ENCODE assay signal across 1 cellular context in the genomic region with DNA sequence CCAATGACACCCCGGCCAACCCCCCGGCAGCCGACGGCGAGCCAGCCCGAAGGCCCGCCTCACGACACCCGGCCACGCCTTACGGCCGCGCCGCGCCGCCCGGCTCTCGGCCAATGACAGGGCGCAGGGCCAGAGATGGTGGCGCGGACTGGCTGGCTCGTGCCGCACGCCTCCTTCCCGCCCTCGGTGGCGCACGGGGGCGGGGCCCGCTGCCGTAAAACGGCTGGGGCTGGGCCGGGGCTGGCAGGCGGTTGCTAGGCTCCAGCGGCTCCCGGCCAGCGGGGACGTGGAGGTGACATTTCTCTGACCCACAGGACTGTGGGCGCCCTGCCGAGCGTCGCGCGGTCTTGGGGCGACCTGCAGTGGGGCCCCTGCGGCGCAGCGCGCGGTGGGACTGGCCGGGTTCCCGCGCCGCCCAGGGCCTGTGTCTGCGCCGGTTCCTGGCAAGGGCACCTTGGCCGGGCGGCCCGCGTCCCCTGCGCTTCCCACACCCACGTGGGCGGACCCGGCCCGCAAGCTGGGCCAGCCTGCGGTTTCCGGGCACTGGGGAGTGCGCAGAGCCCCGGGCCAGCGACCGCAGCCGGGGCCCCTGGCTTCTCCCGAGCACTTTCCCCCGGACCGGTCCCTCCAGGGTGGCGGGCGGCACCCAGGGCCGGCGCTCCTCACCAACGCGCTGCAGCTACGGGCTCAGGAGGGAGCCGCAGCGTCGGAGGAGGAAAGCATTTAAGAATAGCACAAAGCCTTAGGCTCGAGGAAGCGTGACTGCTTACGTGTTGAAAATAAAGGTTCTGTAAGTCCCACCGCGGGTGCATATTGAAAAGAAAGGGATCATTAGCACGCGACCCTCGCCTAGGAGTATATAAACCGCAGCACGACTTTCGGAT.
TF ChIP-seq lines count a peak whose summit lies in the region.

A gene (minus strand): TSS at position 8 of the 884 bp plus-strand sequence. CDS start 64 bp downstream, outside the sequence.

TF ChIP-seq in GM12878, 131 proteins besides CTCF, POLR2A, EP300 and RAD21 (continued from another document and continues in another):
- TF ChIP-seq, protein P1, sequence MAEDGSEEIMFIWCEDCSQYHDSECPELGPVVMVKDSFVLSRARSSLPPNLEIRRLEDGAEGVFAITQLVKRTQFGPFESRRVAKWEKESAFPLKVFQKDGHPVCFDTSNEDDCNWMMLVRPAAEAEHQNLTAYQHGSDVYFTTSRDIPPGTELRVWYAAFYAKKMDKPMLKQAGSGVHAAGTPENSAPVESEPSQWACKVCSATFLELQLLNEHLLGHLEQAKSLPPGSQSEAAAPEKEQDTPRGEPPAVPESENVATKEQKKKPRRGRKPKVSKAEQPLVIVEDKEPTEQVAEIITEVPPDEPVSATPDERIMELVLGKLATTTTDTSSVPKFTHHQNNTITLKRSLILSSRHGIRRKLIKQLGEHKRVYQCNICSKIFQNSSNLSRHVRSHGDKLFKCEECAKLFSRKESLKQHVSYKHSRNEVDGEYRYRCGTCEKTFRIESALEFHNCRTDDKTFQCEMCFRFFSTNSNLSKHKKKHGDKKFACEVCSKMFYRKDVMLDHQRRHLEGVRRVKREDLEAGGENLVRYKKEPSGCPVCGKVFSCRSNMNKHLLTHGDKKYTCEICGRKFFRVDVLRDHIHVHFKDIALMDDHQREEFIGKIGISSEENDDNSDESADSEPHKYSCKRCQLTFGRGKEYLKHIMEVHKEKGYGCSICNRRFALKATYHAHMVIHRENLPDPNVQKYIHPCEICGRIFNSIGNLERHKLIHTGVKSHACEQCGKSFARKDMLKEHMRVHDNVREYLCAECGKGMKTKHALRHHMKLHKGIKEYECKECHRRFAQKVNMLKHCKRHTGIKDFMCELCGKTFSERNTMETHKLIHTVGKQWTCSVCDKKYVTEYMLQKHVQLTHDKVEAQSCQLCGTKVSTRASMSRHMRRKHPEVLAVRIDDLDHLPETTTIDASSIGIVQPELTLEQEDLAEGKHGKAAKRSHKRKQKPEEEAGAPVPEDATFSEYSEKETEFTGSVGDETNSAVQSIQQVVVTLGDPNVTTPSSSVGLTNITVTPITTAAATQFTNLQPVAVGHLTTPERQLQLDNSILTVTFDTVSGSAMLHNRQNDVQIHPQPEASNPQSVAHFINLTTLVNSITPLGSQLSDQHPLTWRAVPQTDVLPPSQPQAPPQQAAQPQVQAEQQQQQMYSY (CRISPR knock-in tag; IDR thresholded peaks at IDR 0.05) = no peak
- TF ChIP-seq SIN3A (IDR thresholded peaks at IDR 0.05; ENCODE audit: low read depth, low read length) (no peak; the same call in 1 of the 2 replicates), CBX3 (IDR thresholded peaks at IDR 0.05; ENCODE audit: borderline replicate concordance, low read depth) (no peak), PML (IDR thresholded peaks at IDR 0.05; ENCODE audit: low read length) (peak; percentile 35; the same call in 1 of the 2 replicates), SREBF1 (IDR thresholded peaks at IDR 0.05; ENCODE audit: low read length) (no peak), STAT1 (conservative IDR thresholded peaks at IDR 0.05) (no peak), MXI1 (IDR thresholded peaks at IDR 0.05; ENCODE audit: low read depth, low read length) (peak; percentile 81), FOXM1 (IDR thresholded peaks at IDR 0.05; ENCODE audit: low read depth, low read length) (no peak), KDM1A (IDR thresholded peaks at IDR 0.05; ENCODE audit: borderline replicate concordance) (no peak), ZNF622 (IDR thresholded peaks at IDR 0.05) (no peak), NFXL1 (IDR thresholded peaks at IDR 0.05; ENCODE audit: borderline replicate concordance) (no peak), CBX5 (IDR thresholded peaks at IDR 0.05; ENCODE audit: low read depth) (no peak), SMC3 (IDR thresholded peaks at IDR 0.05; ENCODE audit: borderline replicate concordance, low read length) (no peak), NR2F1 (conservative IDR thresholded peaks at IDR 0.05) (peak; percentile 93), GATAD2B (conservative IDR thresholded peaks at IDR 0.05; ENCODE audit: low read depth) (peak; percentile 88), PAX8 (IDR thresholded peaks at IDR 0.05) (no peak), MYB (IDR thresholded peaks at IDR 0.05; ENCODE audit: borderline replicate concordance, low read depth, low read length) (no peak), ZNF384 (IDR thresholded peaks at IDR 0.05; ENCODE audit: borderline replicate concordance, low read depth, low read length) (no peak), TAF1 (IDR thresholded peaks at IDR 0.05; ENCODE audit: borderline replicate concordance, low read depth, low read length) (peak; percentile 83), RB1 (IDR thresholded peaks at IDR 0.05; ENCODE audit: borderline replicate concordance) (peak; percentile 80), HCFC1 (IDR thresholded peaks at IDR 0.05; ENCODE audit: low read length) (peak; percentile 25; the same call in 1 of the 2 replicates), SP1 (IDR thresholded peaks at IDR 0.05; ENCODE audit: low read depth, low read length) (peak; percentile 91), POU2F2 (IDR thresholded peaks at IDR 0.05; ENCODE audit: borderline replicate concordance, low read depth, low read length) (no peak), EGR1 (IDR thresholded peaks at IDR 0.05; ENCODE audit: borderline replicate concordance in 1 of 2, low read depth in 2 of 2, low read length in 2 of 2) (peak in 1 of 2 experiments; percentile 78; a peak in 2 of 3 replicates), TCF12 (IDR thresholded peaks at IDR 0.05; ENCODE audit: low read depth, low read length) (no peak), POLR2AphosphoS5 (IDR thresholded peaks at IDR 0.05; ENCODE audit: low read length) (peak; percentile 44; the same call in 1 of the 2 replicates), YBX1 (IDR thresholded peaks at IDR 0.05) (no peak), TBL1XR1 (IDR thresholded peaks at IDR 0.05; ENCODE audit: low read depth, low read length) (peak; percentile 12; the same call in 1 of the 2 replicates), NR2C2 (IDR thresholded peaks at IDR 0.05; ENCODE audit: borderline replicate concordance, control insufficient read depth, insufficient read length, low read depth) (no peak), SIX5 (IDR thresholded peaks at IDR 0.05; ENCODE audit: low read depth, low read length, severe bottlenecking) (peak; percentile 20), RFX5 (IDR thresholded peaks at IDR 0.05; ENCODE audit: low read depth, low read length) (peak; percentile 80; the same call in 1 of the 2 replicates), NFYA (IDR thresholded peaks at IDR 0.05; ENCODE audit: borderline replicate concordance, low read depth, low read length) (no peak), NRF1 (conservative IDR thresholded peaks at IDR 0.05; ENCODE audit: low read depth, low read length) (no peak), MYC (IDR thresholded peaks at IDR 0.05; ENCODE audit: insufficient read depth, insufficient read length, insufficient replicate concordance, low read length, severe bottlenecking) (no peak), RELA (IDR thresholded peaks at IDR 0.05; ENCODE audit: borderline replicate concordance, partially characterized antibody) (no peak)
- TF ChIP-seq, protein P2, sequence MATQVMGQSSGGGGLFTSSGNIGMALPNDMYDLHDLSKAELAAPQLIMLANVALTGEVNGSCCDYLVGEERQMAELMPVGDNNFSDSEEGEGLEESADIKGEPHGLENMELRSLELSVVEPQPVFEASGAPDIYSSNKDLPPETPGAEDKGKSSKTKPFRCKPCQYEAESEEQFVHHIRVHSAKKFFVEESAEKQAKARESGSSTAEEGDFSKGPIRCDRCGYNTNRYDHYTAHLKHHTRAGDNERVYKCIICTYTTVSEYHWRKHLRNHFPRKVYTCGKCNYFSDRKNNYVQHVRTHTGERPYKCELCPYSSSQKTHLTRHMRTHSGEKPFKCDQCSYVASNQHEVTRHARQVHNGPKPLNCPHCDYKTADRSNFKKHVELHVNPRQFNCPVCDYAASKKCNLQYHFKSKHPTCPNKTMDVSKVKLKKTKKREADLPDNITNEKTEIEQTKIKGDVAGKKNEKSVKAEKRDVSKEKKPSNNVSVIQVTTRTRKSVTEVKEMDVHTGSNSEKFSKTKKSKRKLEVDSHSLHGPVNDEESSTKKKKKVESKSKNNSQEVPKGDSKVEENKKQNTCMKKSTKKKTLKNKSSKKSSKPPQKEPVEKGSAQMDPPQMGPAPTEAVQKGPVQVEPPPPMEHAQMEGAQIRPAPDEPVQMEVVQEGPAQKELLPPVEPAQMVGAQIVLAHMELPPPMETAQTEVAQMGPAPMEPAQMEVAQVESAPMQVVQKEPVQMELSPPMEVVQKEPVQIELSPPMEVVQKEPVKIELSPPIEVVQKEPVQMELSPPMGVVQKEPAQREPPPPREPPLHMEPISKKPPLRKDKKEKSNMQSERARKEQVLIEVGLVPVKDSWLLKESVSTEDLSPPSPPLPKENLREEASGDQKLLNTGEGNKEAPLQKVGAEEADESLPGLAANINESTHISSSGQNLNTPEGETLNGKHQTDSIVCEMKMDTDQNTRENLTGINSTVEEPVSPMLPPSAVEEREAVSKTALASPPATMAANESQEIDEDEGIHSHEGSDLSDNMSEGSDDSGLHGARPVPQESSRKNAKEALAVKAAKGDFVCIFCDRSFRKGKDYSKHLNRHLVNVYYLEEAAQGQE (IDR thresholded peaks at IDR 0.05; ENCODE audit: low read depth, low read length) = no peak
- TF ChIP-seq, protein P3, sequence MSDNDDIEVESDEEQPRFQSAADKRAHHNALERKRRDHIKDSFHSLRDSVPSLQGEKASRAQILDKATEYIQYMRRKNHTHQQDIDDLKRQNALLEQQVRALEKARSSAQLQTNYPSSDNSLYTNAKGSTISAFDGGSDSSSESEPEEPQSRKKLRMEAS (IDR thresholded peaks at IDR 0.05; ENCODE audit: low read depth, low read length) = peak; percentile 31; the same call in 1 of the 2 replicates
- TF ChIP-seq, protein P4, sequence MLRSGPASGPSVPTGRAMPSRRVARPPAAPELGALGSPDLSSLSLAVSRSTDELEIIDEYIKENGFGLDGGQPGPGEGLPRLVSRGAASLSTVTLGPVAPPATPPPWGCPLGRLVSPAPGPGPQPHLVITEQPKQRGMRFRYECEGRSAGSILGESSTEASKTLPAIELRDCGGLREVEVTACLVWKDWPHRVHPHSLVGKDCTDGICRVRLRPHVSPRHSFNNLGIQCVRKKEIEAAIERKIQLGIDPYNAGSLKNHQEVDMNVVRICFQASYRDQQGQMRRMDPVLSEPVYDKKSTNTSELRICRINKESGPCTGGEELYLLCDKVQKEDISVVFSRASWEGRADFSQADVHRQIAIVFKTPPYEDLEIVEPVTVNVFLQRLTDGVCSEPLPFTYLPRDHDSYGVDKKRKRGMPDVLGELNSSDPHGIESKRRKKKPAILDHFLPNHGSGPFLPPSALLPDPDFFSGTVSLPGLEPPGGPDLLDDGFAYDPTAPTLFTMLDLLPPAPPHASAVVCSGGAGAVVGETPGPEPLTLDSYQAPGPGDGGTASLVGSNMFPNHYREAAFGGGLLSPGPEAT (IDR thresholded peaks at IDR 0.05; ENCODE audit: low read depth) = no peak
- TF ChIP-seq, protein P5, sequence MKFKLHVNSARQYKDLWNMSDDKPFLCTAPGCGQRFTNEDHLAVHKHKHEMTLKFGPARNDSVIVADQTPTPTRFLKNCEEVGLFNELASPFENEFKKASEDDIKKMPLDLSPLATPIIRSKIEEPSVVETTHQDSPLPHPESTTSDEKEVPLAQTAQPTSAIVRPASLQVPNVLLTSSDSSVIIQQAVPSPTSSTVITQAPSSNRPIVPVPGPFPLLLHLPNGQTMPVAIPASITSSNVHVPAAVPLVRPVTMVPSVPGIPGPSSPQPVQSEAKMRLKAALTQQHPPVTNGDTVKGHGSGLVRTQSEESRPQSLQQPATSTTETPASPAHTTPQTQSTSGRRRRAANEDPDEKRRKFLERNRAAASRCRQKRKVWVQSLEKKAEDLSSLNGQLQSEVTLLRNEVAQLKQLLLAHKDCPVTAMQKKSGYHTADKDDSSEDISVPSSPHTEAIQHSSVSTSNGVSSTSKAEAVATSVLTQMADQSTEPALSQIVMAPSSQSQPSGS (IDR thresholded peaks at IDR 0.05; ENCODE audit: low read length) = no peak
- TF ChIP-seq, protein P6, sequence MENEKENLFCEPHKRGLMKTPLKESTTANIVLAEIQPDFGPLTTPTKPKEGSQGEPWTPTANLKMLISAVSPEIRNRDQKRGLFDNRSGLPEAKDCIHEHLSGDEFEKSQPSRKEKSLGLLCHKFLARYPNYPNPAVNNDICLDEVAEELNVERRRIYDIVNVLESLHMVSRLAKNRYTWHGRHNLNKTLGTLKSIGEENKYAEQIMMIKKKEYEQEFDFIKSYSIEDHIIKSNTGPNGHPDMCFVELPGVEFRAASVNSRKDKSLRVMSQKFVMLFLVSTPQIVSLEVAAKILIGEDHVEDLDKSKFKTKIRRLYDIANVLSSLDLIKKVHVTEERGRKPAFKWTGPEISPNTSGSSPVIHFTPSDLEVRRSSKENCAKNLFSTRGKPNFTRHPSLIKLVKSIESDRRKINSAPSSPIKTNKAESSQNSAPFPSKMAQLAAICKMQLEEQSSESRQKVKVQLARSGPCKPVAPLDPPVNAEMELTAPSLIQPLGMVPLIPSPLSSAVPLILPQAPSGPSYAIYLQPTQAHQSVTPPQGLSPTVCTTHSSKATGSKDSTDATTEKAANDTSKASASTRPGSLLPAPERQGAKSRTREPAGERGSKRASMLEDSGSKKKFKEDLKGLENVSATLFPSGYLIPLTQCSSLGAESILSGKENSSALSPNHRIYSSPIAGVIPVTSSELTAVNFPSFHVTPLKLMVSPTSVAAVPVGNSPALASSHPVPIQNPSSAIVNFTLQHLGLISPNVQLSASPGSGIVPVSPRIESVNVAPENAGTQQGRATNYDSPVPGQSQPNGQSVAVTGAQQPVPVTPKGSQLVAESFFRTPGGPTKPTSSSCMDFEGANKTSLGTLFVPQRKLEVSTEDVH (IDR thresholded peaks at IDR 0.05; ENCODE audit: low read depth, partially characterized antibody) = no peak
- TF ChIP-seq, protein P7, sequence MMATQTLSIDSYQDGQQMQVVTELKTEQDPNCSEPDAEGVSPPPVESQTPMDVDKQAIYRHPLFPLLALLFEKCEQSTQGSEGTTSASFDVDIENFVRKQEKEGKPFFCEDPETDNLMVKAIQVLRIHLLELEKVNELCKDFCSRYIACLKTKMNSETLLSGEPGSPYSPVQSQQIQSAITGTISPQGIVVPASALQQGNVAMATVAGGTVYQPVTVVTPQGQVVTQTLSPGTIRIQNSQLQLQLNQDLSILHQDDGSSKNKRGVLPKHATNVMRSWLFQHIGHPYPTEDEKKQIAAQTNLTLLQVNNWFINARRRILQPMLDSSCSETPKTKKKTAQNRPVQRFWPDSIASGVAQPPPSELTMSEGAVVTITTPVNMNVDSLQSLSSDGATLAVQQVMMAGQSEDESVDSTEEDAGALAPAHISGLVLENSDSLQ (IDR thresholded peaks at IDR 0.05) = peak; percentile 23; the same call in 1 of the 2 replicates
- TF ChIP-seq, protein P8, sequence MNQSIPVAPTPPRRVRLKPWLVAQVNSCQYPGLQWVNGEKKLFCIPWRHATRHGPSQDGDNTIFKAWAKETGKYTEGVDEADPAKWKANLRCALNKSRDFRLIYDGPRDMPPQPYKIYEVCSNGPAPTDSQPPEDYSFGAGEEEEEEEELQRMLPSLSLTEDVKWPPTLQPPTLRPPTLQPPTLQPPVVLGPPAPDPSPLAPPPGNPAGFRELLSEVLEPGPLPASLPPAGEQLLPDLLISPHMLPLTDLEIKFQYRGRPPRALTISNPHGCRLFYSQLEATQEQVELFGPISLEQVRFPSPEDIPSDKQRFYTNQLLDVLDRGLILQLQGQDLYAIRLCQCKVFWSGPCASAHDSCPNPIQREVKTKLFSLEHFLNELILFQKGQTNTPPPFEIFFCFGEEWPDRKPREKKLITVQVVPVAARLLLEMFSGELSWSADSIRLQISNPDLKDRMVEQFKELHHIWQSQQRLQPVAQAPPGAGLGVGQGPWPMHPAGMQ (IDR thresholded peaks at IDR 0.05; ENCODE audit: borderline replicate concordance) = no peak
- TF ChIP-seq, protein P9, sequence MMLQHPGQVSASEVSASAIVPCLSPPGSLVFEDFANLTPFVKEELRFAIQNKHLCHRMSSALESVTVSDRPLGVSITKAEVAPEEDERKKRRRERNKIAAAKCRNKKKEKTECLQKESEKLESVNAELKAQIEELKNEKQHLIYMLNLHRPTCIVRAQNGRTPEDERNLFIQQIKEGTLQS (IDR thresholded peaks at IDR 0.05; ENCODE audit: borderline replicate concordance, extremely low read depth, low read depth, low read length) = peak; percentile 40; the same call in 1 of the 2 replicates
